In the genomic region with DNA sequence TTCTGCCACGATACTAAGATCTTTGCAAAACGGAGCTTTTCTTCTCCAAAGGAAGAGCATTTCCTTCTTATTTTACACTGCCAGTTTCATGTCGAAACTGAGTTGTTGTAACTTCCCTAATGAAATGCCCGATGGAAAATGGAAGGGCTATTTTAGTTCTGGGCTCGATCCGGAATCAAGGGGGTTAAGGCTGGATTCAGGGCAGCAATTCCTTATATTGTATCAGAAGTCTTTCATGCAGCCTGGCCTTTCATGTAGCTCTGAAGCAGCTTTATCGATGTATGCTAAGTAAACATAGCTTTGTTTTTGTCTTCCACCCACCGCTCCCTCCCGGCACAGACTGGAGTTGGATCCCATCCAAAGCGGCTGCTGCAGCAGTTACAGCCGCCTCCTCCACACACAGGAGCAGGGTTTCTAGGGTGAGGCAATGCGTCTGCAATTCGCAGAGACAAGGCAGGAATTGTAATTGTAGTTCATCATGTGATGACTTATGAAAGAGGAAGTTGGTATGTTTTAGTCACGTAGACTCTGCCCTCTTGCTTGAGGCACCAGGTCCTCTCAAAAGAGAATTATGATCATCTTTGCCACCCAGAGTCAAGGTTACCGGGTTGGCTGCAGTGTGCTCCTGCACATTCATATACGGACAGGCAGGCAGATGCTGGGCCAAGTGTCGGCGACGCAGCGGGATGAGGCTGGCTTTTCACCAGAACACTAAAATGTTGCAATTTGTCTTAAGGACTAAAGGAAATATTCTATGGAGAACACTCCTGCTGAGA, we compare ENCODE assay signal across 1 cellular context.
TF ChIP-seq lines count a peak whose summit lies in the region.

No MANE protein-coding gene starts in this region.

TF ChIP-seq in K562, 482 proteins besides CTCF, POLR2A, EP300 and RAD21 (continued from another document and continues in another):
- TF ChIP-seq, protein P1, sequence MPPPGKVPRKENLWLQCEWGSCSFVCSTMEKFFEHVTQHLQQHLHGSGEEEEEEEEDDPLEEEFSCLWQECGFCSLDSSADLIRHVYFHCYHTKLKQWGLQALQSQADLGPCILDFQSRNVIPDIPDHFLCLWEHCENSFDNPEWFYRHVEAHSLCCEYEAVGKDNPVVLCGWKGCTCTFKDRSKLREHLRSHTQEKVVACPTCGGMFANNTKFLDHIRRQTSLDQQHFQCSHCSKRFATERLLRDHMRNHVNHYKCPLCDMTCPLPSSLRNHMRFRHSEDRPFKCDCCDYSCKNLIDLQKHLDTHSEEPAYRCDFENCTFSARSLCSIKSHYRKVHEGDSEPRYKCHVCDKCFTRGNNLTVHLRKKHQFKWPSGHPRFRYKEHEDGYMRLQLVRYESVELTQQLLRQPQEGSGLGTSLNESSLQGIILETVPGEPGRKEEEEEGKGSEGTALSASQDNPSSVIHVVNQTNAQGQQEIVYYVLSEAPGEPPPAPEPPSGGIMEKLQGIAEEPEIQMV (tag; conservative IDR thresholded peaks at IDR 0.05; ENCODE audit: low read depth) = no peak
- TF ChIP-seq, protein P2, sequence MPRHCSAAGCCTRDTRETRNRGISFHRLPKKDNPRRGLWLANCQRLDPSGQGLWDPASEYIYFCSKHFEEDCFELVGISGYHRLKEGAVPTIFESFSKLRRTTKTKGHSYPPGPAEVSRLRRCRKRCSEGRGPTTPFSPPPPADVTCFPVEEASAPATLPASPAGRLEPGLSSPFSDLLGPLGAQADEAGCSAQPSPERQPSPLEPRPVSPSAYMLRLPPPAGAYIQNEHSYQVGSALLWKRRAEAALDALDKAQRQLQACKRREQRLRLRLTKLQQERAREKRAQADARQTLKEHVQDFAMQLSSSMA (CRISPR knock-in tag; IDR thresholded peaks at IDR 0.05) = peak; percentile 57; the same call in 1 of the 2 replicates
- TF ChIP-seq RERE (CRISPR knock-in tag; IDR thresholded peaks at IDR 0.05; ENCODE audit: borderline replicate concordance) = no peak
- TF ChIP-seq FOXP1 (CRISPR knock-in tag; IDR thresholded peaks at IDR 0.05) = peak; percentile 72; the same call in 1 of the 2 replicates
- TF ChIP-seq ZNF174 (CRISPR knock-in tag; IDR thresholded peaks at IDR 0.05) = no peak
- TF ChIP-seq CBX5 (IDR thresholded peaks at IDR 0.05; ENCODE audit: borderline replicate concordance, low read depth) = 0 out of 2 replicates have a peak, but pooled peaks have one; percentile 67
- TF ChIP-seq NFIX (CRISPR knock-in tag; IDR thresholded peaks at IDR 0.05; ENCODE audit: low read depth) = peak; percentile 67
- TF ChIP-seq BRD4 (IDR thresholded peaks at IDR 0.05) = peak; percentile 89
- TF ChIP-seq, protein P3, sequence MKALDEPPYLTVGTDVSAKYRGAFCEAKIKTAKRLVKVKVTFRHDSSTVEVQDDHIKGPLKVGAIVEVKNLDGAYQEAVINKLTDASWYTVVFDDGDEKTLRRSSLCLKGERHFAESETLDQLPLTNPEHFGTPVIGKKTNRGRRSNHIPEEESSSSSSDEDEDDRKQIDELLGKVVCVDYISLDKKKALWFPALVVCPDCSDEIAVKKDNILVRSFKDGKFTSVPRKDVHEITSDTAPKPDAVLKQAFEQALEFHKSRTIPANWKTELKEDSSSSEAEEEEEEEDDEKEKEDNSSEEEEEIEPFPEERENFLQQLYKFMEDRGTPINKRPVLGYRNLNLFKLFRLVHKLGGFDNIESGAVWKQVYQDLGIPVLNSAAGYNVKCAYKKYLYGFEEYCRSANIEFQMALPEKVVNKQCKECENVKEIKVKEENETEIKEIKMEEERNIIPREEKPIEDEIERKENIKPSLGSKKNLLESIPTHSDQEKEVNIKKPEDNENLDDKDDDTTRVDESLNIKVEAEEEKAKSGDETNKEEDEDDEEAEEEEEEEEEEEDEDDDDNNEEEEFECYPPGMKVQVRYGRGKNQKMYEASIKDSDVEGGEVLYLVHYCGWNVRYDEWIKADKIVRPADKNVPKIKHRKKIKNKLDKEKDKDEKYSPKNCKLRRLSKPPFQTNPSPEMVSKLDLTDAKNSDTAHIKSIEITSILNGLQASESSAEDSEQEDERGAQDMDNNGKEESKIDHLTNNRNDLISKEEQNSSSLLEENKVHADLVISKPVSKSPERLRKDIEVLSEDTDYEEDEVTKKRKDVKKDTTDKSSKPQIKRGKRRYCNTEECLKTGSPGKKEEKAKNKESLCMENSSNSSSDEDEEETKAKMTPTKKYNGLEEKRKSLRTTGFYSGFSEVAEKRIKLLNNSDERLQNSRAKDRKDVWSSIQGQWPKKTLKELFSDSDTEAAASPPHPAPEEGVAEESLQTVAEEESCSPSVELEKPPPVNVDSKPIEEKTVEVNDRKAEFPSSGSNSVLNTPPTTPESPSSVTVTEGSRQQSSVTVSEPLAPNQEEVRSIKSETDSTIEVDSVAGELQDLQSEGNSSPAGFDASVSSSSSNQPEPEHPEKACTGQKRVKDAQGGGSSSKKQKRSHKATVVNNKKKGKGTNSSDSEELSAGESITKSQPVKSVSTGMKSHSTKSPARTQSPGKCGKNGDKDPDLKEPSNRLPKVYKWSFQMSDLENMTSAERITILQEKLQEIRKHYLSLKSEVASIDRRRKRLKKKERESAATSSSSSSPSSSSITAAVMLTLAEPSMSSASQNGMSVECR (CRISPR knock-in tag; IDR thresholded peaks at IDR 0.05) = no peak; the same call in 1 of the 2 replicates
- TF ChIP-seq ZFX (CRISPR knock-in tag; IDR thresholded peaks at IDR 0.05) = no peak
- TF ChIP-seq TARDBP (IDR thresholded peaks at IDR 0.05) = peak; percentile 41; the same call in 1 of the 2 replicates
- TF ChIP-seq MAFK (IDR thresholded peaks at IDR 0.05; ENCODE audit: low read length) = peak; percentile 54
- TF ChIP-seq YBX1 (IDR thresholded peaks at IDR 0.05) = no peak
- TF ChIP-seq BDP1 (IDR thresholded peaks at IDR 0.05; ENCODE audit: insufficient read depth, insufficient read length) = no peak
- TF ChIP-seq RBM15 (IDR thresholded peaks at IDR 0.05; ENCODE audit: insufficient read depth, low read length) = no peak
- no peak for TF ChIP-seq PRPF4 (IDR thresholded peaks at IDR 0.05; ENCODE audit: insufficient read depth, low read depth, low read length, poor library complexity, severe bottlenecking)
- TF ChIP-seq, protein P4, sequence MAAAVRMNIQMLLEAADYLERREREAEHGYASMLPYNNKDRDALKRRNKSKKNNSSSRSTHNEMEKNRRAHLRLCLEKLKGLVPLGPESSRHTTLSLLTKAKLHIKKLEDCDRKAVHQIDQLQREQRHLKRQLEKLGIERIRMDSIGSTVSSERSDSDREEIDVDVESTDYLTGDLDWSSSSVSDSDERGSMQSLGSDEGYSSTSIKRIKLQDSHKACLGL (CRISPR knock-in tag; IDR thresholded peaks at IDR 0.05; ENCODE audit: borderline replicate concordance, poor library complexity, severe bottlenecking) = no peak
- TF ChIP-seq NFE2L1 (tag; IDR thresholded peaks at IDR 0.05; ENCODE audit: borderline replicate concordance, low read depth) = no peak
- TF ChIP-seq RBM39 (optimal IDR thresholded peaks at IDR 0.05; ENCODE audit: low read depth, low read length) = no peak
- no peak for TF ChIP-seq POU5F1 (IDR thresholded peaks at IDR 0.05; ENCODE audit: borderline replicate concordance, low read depth, low read length, partially characterized antibody)
- TF ChIP-seq EWSR1 (IDR thresholded peaks at IDR 0.05; ENCODE audit: borderline replicate concordance, low read depth, partially characterized antibody) = no peak
- no peak for TF ChIP-seq ZNF347 (CRISPR knock-in tag; IDR thresholded peaks at IDR 0.05; ENCODE audit: low read depth)
- TF ChIP-seq SAFB2 (IDR thresholded peaks at IDR 0.05; ENCODE audit: borderline replicate concordance, low read depth, low read length, severe bottlenecking) = no peak
- TF ChIP-seq ILK (tag; IDR thresholded peaks at IDR 0.05; ENCODE audit: borderline replicate concordance, low read depth) = no peak
- TF ChIP-seq GTF2A2 (tag; IDR thresholded peaks at IDR 0.05) = no peak
- TF ChIP-seq TAF15 (IDR thresholded peaks at IDR 0.05; ENCODE audit: low read depth, low read length) = no peak
- TF ChIP-seq GABPB2 (CRISPR knock-in tag; conservative IDR thresholded peaks at IDR 0.05) = no peak
- TF ChIP-seq ZNF436 (CRISPR knock-in tag; IDR thresholded peaks at IDR 0.05) = no peak
- TF ChIP-seq CAMTA2 (CRISPR knock-in tag; conservative IDR thresholded peaks at IDR 0.05) = 0 out of 2 replicates have a peak, but pooled peaks have one; percentile 43
- no peak for TF ChIP-seq ZNF121 (CRISPR knock-in tag; conservative IDR thresholded peaks at IDR 0.05)
- TF ChIP-seq ZFP30 (CRISPR knock-in tag; IDR thresholded peaks at IDR 0.05; ENCODE audit: borderline replicate concordance) = no peak
- TF ChIP-seq DIDO1 (tag; IDR thresholded peaks at IDR 0.05; ENCODE audit: low read depth) = no peak
- TF ChIP-seq ZNF589 (CRISPR knock-in tag; IDR thresholded peaks at IDR 0.05; ENCODE audit: low read depth) = peak; percentile 73; the same call in 1 of the 2 replicates
- TF ChIP-seq, protein P5, sequence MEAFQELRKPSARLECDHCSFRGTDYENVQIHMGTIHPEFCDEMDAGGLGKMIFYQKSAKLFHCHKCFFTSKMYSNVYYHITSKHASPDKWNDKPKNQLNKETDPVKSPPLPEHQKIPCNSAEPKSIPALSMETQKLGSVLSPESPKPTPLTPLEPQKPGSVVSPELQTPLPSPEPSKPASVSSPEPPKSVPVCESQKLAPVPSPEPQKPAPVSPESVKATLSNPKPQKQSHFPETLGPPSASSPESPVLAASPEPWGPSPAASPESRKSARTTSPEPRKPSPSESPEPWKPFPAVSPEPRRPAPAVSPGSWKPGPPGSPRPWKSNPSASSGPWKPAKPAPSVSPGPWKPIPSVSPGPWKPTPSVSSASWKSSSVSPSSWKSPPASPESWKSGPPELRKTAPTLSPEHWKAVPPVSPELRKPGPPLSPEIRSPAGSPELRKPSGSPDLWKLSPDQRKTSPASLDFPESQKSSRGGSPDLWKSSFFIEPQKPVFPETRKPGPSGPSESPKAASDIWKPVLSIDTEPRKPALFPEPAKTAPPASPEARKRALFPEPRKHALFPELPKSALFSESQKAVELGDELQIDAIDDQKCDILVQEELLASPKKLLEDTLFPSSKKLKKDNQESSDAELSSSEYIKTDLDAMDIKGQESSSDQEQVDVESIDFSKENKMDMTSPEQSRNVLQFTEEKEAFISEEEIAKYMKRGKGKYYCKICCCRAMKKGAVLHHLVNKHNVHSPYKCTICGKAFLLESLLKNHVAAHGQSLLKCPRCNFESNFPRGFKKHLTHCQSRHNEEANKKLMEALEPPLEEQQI (IDR thresholded peaks at IDR 0.05) = peak; percentile 31; the same call in 1 of the 2 replicates
- no peak for TF ChIP-seq HMGN3 (IDR thresholded peaks at IDR 0.05; ENCODE audit: borderline replicate concordance, extremely low read depth, insufficient read length, low read depth, low read length)
- no peak for TF ChIP-seq POLR3G (IDR thresholded peaks at IDR 0.05; ENCODE audit: extremely low read depth, insufficient read length, insufficient replicate concordance)
- TF ChIP-seq TCF7 (IDR thresholded peaks at IDR 0.05; ENCODE audit: borderline replicate concordance) = 0 out of 2 replicates have a peak, but pooled peaks have one; percentile 54
- no peak for TF ChIP-seq HMG20A (CRISPR knock-in tag; conservative IDR thresholded peaks at IDR 0.05)
- TF ChIP-seq, protein P6, sequence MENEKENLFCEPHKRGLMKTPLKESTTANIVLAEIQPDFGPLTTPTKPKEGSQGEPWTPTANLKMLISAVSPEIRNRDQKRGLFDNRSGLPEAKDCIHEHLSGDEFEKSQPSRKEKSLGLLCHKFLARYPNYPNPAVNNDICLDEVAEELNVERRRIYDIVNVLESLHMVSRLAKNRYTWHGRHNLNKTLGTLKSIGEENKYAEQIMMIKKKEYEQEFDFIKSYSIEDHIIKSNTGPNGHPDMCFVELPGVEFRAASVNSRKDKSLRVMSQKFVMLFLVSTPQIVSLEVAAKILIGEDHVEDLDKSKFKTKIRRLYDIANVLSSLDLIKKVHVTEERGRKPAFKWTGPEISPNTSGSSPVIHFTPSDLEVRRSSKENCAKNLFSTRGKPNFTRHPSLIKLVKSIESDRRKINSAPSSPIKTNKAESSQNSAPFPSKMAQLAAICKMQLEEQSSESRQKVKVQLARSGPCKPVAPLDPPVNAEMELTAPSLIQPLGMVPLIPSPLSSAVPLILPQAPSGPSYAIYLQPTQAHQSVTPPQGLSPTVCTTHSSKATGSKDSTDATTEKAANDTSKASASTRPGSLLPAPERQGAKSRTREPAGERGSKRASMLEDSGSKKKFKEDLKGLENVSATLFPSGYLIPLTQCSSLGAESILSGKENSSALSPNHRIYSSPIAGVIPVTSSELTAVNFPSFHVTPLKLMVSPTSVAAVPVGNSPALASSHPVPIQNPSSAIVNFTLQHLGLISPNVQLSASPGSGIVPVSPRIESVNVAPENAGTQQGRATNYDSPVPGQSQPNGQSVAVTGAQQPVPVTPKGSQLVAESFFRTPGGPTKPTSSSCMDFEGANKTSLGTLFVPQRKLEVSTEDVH (IDR thresholded peaks at IDR 0.05; ENCODE audit: low read depth, partially characterized antibody) = peak; percentile 18
- peak in 1 of 2 experiments; percentile 91; a peak in 1 of 3 replicates for TF ChIP-seq CBX3 (IDR thresholded peaks at IDR 0.05; ENCODE audit: borderline replicate concordance in 1 of 2, low read length in 2 of 2)
